Comparison of ENCODE assay signal across 8 cellular contexts in genomic region chr1:166164995-166165660, GRCh38. TPM values are rescaled to one million over a fixed set of nuclear protein-coding genes. Genes with fewer than 3 reads are reported as not detected.
DNase-seq lines count a peak whose midpoint lies in the region; ATAC-seq and TF ChIP-seq lines count a peak whose summit lies in the region.

No MANE protein-coding gene starts in this region.

- H3K4me3 ChIP-seq in foreskin fibroblast (ENCODE audit: low read depth in 1 of 2, low read length in 2 of 2), result peak overlapping the region in 1 of 2 donors; percentile 20

- no peaks in the 10 kb centered on the region for H3K36me3 Mint-ChIP-seq in activated CD4-positive, alpha-beta memory T cell treated with anti-CD3 and anti-CD28 coated beads for 36 hours
- no peaks in the 10 kb centered on the region for H3K36me3 Mint-ChIP-seq in nephron (ENCODE audit: low read depth)

- CTCF ChIA-PET in activated CD4-positive, alpha-beta memory T cell treated with anti-CD3 and anti-CD28 coated beads for 36 hours (lab: Charles Lee), result interaction anchor here (0.7 to 1.4 kb wide), 3 partner anchors 21 to 241 kb away, joined by 3 to 5 read pairs (median 4); no protein-coding TSS in a partner anchor

- POLR2A ChIA-PET in activated CD4-positive, alpha-beta memory T cell treated with anti-CD3 and anti-CD28 coated beads for 36 hours (lab: Charles Lee), result no interaction called here

- H3K27me3 Mint-ChIP-seq in activated CD4-positive, alpha-beta memory T cell treated with anti-CD3 and anti-CD28 coated beads for 36 hours, result peaks cover 35% of the 10 kb centered on the region
- H3K27me3 Mint-ChIP-seq in nephron (ENCODE audit: low read depth), result peaks cover 91% of the 10 kb centered on the region

- no peak overlapping the region for H3K27ac Mint-ChIP-seq in activated CD4-positive, alpha-beta memory T cell treated with anti-CD3 and anti-CD28 coated beads for 36 hours
- H3K27ac Mint-ChIP-seq in nephron, result no peak overlapping the region

- peaks cover 15% of the 10 kb centered on the region for H3K4me1 Mint-ChIP-seq in activated CD4-positive, alpha-beta memory T cell treated with anti-CD3 and anti-CD28 coated beads for 36 hours (ENCODE audit: low read depth)
- H3K4me1 Mint-ChIP-seq in nephron, result peaks cover 12% of the 10 kb centered on the region

- TF ChIP-seq CTCF in foreskin fibroblast (IDR thresholded peaks at IDR 0.05; ENCODE audit: low read depth, low read length) (peak; percentile 57), nephron (IDR thresholded peaks at IDR 0.05; ENCODE audit: unreplicated experiment in 3 of 3) (peak; percentile 57 to 67 (median 62))

- intact Hi-C loops in activated CD4-positive, alpha-beta memory T cell treated with anti-CD3 and anti-CD28 coated beads for 36 hours (cut with micrococcal nuclease), result loop anchor here (5.0 kb wide), 3 partner anchors 238 to 672 kb away; partner anchors contain the start of gene POGK

- DNase-seq in activated CD4-positive, alpha-beta T cell treated with anti-CD3 and anti-CD28 coated beads for 48 hours, result peak; percentile 40
- DNase-seq in activated CD4-positive, alpha-beta T cell treated with anti-CD3 and anti-CD28 coated beads for 4 hours, result no peak
- DNase-seq in activated CD4-positive, alpha-beta memory T cell treated with anti-CD3 and anti-CD28 coated beads for 36 hours, result peak; percentile 49
- DNase-seq in foreskin fibroblast (peak; percentile 58 to 85), NCI-H2107 treated with DMSO at 0.1 percent for 48 hours (lab: John Stamatoyannopoulos, UW; ENCODE audit: unreplicated experiment) (no peak), HuH-7.5 (ENCODE audit: low spot score) (no peak)

- H3K4me3 Mint-ChIP-seq in activated CD4-positive, alpha-beta memory T cell treated with anti-CD3 and anti-CD28 coated beads for 36 hours, result peak overlapping the region; percentile 67
- peak overlapping the region; percentile 85 to 88 (median 88) for H3K4me3 Mint-ChIP-seq in nephron

- peak; percentile 30 for ATAC-seq in HG03175 (IDR thresholded peaks at IDR 0.05; ENCODE audit: unreplicated experiment)

- no peaks in the 10 kb centered on the region for H3K9me3 Mint-ChIP-seq in activated CD4-positive, alpha-beta memory T cell treated with anti-CD3 and anti-CD28 coated beads for 36 hours
- H3K9me3 Mint-ChIP-seq in nephron, result no peaks in the 10 kb centered on the region

RNA-seq across cellular contexts. Expression of gene FAM78B, which starts 1.7 kb away (rescaled TPM):
- under 1 TPM; 0.24 to 0.27 TPM for total RNA-seq in activated CD4-positive, alpha-beta memory T cell treated with anti-CD3 and anti-CD28 coated beads for 36 hours

Comparison
In these comparisons a context has a peak if more than half of its experiments do, and no peak if none do; other contexts are left out.
1. DNase-seq: peak in activated CD4-positive, alpha-beta T cell treated with anti-CD3 and anti-CD28 coated beads for 48 hours (single experiment), activated CD4-positive, alpha-beta memory T cell treated with anti-CD3 and anti-CD28 coated beads for 36 hours (single experiment) and foreskin fibroblast (2 of 2); none in activated CD4-positive, alpha-beta T cell treated with anti-CD3 and anti-CD28 coated beads for 4 hours (0 of 2), NCI-H2107 treated with DMSO at 0.1 percent for 48 hours (single experiment) and HuH-7.5 (single experiment).